1 cellular context compared by ENCODE assay signal in the genomic region with DNA sequence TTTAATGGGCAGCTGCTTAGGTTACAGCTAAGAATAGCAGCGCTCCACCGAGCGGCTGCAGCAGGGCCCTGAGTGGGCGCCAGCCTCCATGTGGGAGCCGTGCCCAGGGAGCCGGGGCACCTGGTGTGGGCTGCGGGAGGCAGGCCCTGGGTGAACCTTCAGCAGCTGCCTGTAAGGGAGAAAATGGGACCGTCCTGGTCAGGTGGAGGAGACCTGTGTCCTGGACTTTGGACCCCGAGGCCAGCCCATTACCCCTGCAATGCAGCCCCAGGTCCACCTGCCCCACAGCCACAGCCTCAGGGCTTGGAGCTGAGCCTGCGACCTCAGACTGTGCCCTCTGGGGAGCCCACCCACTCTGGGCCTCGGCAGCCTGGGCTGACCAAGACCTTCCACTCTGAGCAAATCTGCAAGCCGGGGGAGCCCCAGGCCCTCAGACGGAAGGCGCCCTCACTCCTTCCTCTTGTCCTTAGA.
TF ChIP-seq lines count a peak whose summit lies in the region.

No MANE protein-coding gene starts in this region.

TF ChIP-seq in IMR-90, 13 proteins besides CTCF, POLR2A, EP300 and RAD21 (continued from another document):
- TF ChIP-seq, protein P1, sequence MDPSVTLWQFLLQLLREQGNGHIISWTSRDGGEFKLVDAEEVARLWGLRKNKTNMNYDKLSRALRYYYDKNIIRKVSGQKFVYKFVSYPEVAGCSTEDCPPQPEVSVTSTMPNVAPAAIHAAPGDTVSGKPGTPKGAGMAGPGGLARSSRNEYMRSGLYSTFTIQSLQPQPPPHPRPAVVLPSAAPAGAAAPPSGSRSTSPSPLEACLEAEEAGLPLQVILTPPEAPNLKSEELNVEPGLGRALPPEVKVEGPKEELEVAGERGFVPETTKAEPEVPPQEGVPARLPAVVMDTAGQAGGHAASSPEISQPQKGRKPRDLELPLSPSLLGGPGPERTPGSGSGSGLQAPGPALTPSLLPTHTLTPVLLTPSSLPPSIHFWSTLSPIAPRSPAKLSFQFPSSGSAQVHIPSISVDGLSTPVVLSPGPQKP (IDR thresholded peaks at IDR 0.05; ENCODE audit: borderline replicate concordance, low read depth, low read length) = no peak
- TF ChIP-seq SMC3 (IDR thresholded peaks at IDR 0.05; ENCODE audit: low read depth, low read length) (no peak), CHD1 (IDR thresholded peaks at IDR 0.05; ENCODE audit: low read depth, low read length) (no peak)
- TF ChIP-seq, protein P2, sequence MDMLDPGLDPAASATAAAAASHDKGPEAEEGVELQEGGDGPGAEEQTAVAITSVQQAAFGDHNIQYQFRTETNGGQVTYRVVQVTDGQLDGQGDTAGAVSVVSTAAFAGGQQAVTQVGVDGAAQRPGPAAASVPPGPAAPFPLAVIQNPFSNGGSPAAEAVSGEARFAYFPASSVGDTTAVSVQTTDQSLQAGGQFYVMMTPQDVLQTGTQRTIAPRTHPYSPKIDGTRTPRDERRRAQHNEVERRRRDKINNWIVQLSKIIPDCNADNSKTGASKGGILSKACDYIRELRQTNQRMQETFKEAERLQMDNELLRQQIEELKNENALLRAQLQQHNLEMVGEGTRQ (IDR thresholded peaks at IDR 0.05; ENCODE audit: low read depth, low read length) = no peak
